Comparison of ENCODE assay signal across 23 cellular contexts in the genomic region with DNA sequence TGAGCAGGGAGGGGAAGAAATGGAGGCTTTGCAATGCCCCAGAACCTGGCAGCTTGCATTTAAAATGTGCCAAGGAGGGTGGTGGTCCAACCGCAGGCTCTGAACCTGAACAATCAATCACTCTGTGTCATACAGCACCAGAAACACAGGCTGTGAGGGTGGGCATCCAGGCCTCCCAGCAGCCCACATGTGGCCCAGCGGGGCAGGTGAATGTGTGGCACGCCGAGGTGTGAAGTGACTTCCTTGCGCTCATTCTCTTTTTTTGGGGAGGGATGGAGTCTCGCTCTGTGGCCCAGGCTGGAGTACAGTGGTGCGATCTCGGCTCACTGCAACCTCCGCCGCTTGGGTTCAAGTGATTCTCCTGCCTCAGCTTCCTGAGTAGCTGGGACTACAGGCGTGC.
"Had no signal": no experiment of that assay in that cellular context is flagged by ENCODE, and none has a peak within 500 bp of the region (broad histone marks: within the 10 kb centered on the region; RNA-seq: fewer than 3 reads in every experiment).

No MANE protein-coding gene starts in this region.

- H3K9me3 ChIP-seq: colonic mucosa, gastrocnemius medialis, prostate gland, right atrium auricular region, sigmoid colon, stomach, thyroid gland, vagina had no signal

- H3K4me1 ChIP-seq: colonic mucosa, gastrocnemius medialis, parathyroid adenoma, prostate gland, sigmoid colon, stomach, thyroid gland, vagina had no signal

- ATAC-seq: esophagus mucosa; gastrocnemius medialis; left lobe of liver; naive thymus-derived CD4-positive, alpha-beta T cell; stimulated activated effector memory CD8-positive, alpha-beta T cell treated with anti-CD3 and anti-CD28 coated beads, Interleukin-12 subunit alpha, Interleukin-12 subunit beta, amount 100 ng/mL, for 72 hours had no signal

- H2AFZ ChIP-seq: parathyroid adenoma had no signal

- H3K9ac ChIP-seq: parathyroid adenoma had no signal

- H3K79me2 ChIP-seq: parathyroid adenoma had no signal

- H3K36me3 ChIP-seq: colonic mucosa, gastrocnemius medialis, prostate gland, right atrium auricular region, vagina had no signal

- H3K27me3 ChIP-seq: colonic mucosa, gastrocnemius medialis, right atrium auricular region, sigmoid colon, stomach, thyroid gland, vagina had no signal

- H3K27ac ChIP-seq: colonic mucosa, epithelial cell of prostate, gastrocnemius medialis, parathyroid adenoma, prostate gland, right atrium auricular region, sigmoid colon, stomach, thyroid gland, vagina had no signal

- H3K4me3 ChIP-seq: colonic mucosa, gastrocnemius medialis, prostate gland, right atrium auricular region, sigmoid colon, stomach, thyroid gland, vagina had no signal

- DNase-seq: colonic mucosa; effector CD8-positive, alpha-beta T cell; endodermal cell; foreskin fibroblast; gastrocnemius medialis; head of caudate nucleus; mesenchymal stem cell; naive thymus-derived CD4-positive, alpha-beta T cell; sigmoid colon; stimulated activated CD4-positive, alpha-beta T cell treated with anti-CD3 and anti-CD28 coated beads, Interleukin-2, amount 100 ng/mL, for 24 hours; stimulated activated CD4-positive, alpha-beta T cell treated with anti-CD3 and anti-CD28 coated beads, Interleukin-4, amount 100 ng/mL, for 24 hours; stimulated activated naive CD4-positive, alpha-beta T cell treated with Interleukin-2 at 50 U/mL for 16 hours; stomach; thyroid gland; trophoblast cell had no signal
